Comparison of ENCODE assay signal across 17 cellular contexts in genomic region chr1:161157867-161158266, GRCh38. TPM values are rescaled to one million over a fixed set of nuclear protein-coding genes. Genes with fewer than 3 reads are reported as not detected.
DNase-seq lines count a peak whose midpoint lies in the region; ATAC-seq and TF ChIP-seq lines count a peak whose summit lies in the region.
"Had no signal": no experiment of that assay in that cellular context is flagged by ENCODE, and none has a peak within 500 bp of the region (broad histone marks: within the 10 kb centered on the region; RNA-seq: fewer than 3 reads in every experiment).

No MANE protein-coding gene starts in this region.

- no peak overlapping the region for H3K4me3 ChIP-seq in CD4-positive, alpha-beta memory T cell (ENCODE audit: low read length in 2 of 2)
- no peak overlapping the region for H3K4me3 ChIP-seq in DND-41 (ENCODE audit: low read depth in 1 of 2, low read length in 2 of 2)
- H3K4me3 ChIP-seq: ascending aorta, esophagus muscularis mucosa, HAP-1, prostate gland had no signal

- intact Hi-C loops in CD4-positive, alpha-beta memory T cell (cut with micrococcal nuclease): loop anchor here (10.0 kb wide), 1 partner anchor 1063 kb away; the partner anchor contains the start of gene IGSF8

- H3K9me3 Mint-ChIP-seq in CD4-positive, alpha-beta memory T cell: peaks cover 0 to 3% (median 0%) of the 10 kb centered on the region in 8 donors
- no peaks in the 10 kb centered on the region for H3K9me3 Mint-ChIP-seq in activated CD4-positive, alpha-beta memory T cell treated with anti-CD3 and anti-CD28 coated beads, Interleukin-2, amount 10 ng/mL, durations not matched to agents 7 days and 5 days
- H3K9me3 Mint-ChIP-seq in naive thymus-derived CD8-positive, alpha-beta T cell: no peaks in the 10 kb centered on the region

- H4K20me1 ChIP-seq in DND-41 (ENCODE audit: insufficient read depth, low read length): no peaks in the 10 kb centered on the region

- H3K27ac ChIP-seq in CD4-positive, alpha-beta memory T cell (ENCODE audit: low read depth, low read length): peak overlapping the region; percentile 84
- no peak overlapping the region for H3K27ac ChIP-seq in DND-41 (ENCODE audit: low read length)
- H3K27ac ChIP-seq: WERI-Rb-1 had no signal

- H3K9ac ChIP-seq in DND-41 (ENCODE audit: low read depth, low read length): no peak overlapping the region

- H3K36me3 ChIP-seq in CD4-positive, alpha-beta memory T cell (ENCODE audit: insufficient read depth, low read length): peaks cover 7% of the 10 kb centered on the region
- H3K36me3 ChIP-seq in DND-41 (ENCODE audit: insufficient read depth, low read length): peaks cover 46% of the 10 kb centered on the region
- H3K36me3 ChIP-seq: prostate gland had no signal

- peaks cover 48% of the 10 kb centered on the region for H3K4me1 ChIP-seq in CD4-positive, alpha-beta memory T cell (ENCODE audit: insufficient read depth, low read length)
- H3K4me1 ChIP-seq in DND-41 (ENCODE audit: insufficient read depth, low read length): peaks cover 63% of the 10 kb centered on the region
- H3K4me1 ChIP-seq: prostate gland had no signal

- H3K4me1 Mint-ChIP-seq in CD4-positive, alpha-beta memory T cell: peaks cover 38 to 84% (median 63%) of the 10 kb centered on the region in 4 donors
- H3K4me1 Mint-ChIP-seq in activated CD4-positive, alpha-beta memory T cell treated with anti-CD3 and anti-CD28 coated beads, Interleukin-2, amount 10 ng/mL, durations not matched to agents 7 days and 5 days: peaks cover 63% of the 10 kb centered on the region
- H3K4me1 Mint-ChIP-seq in naive thymus-derived CD8-positive, alpha-beta T cell: peaks cover 33 to 79% (median 67%) of the 10 kb centered on the region in 4 donors

- H3K79me2 ChIP-seq in DND-41 (ENCODE audit: insufficient read depth, low read length): peaks cover 40% of the 10 kb centered on the region

- H3K9me3 ChIP-seq in CD4-positive, alpha-beta memory T cell (ENCODE audit: control insufficient read depth in 1 of 2, low read length in 2 of 2): no peaks in the 10 kb centered on the region
- H3K9me3 ChIP-seq in DND-41 (ENCODE audit: insufficient read depth, low read length, severe bottlenecking): no peaks in the 10 kb centered on the region
- H3K9me3 ChIP-seq: ascending aorta, esophagus muscularis mucosa, HAP-1, prostate gland, spleen had no signal

- TF ChIP-seq CTCF in DND-41 (IDR thresholded peaks at IDR 0.05; ENCODE audit: borderline replicate concordance, extremely low read depth, low read length, poor library complexity, severe bottlenecking): peak; percentile 13

- peak overlapping the region; percentile 22 to 99 (median 62) for H3K4me3 Mint-ChIP-seq in CD4-positive, alpha-beta memory T cell
- no peak overlapping the region for H3K4me3 Mint-ChIP-seq in activated CD4-positive, alpha-beta memory T cell treated with anti-CD3 and anti-CD28 coated beads, Interleukin-2, amount 10 ng/mL, durations not matched to agents 7 days and 5 days
- H3K4me3 Mint-ChIP-seq in naive thymus-derived CD8-positive, alpha-beta T cell: peak overlapping the region in 9 of 10 donors; percentile 3 to 97 (median 93)

- peak overlapping the region; percentile 9 to 99 (median 95) for H3K27ac Mint-ChIP-seq in CD4-positive, alpha-beta memory T cell
- H3K27ac Mint-ChIP-seq in activated CD4-positive, alpha-beta memory T cell treated with anti-CD3 and anti-CD28 coated beads, Interleukin-2, amount 10 ng/mL, durations not matched to agents 7 days and 5 days: peak overlapping the region; percentile 12
- H3K27ac Mint-ChIP-seq in naive thymus-derived CD8-positive, alpha-beta T cell: peak overlapping the region in 9 of 10 donors; percentile 89 to 97 (median 96)

- no peak for ATAC-seq in DND-41 (ENCODE audit: insufficient read depth, low read depth)
- no peak for ATAC-seq in naive thymus-derived CD8-positive, alpha-beta T cell

- no peak overlapping the region for H3K4me2 ChIP-seq in DND-41 (ENCODE audit: insufficient read depth, low read length)

- no peaks in the 10 kb centered on the region for H3K27me3 ChIP-seq in CD4-positive, alpha-beta memory T cell (ENCODE audit: insufficient read depth, low read length)
- no peaks in the 10 kb centered on the region for H3K27me3 ChIP-seq in DND-41 (ENCODE audit: insufficient read depth, low read length, poor library complexity)
- H3K27me3 ChIP-seq: ascending aorta, esophagus muscularis mucosa, spleen had no signal

- peaks cover 19 to 51% of the 10 kb centered on the region in 2 donors for H3K36me3 Mint-ChIP-seq in CD4-positive, alpha-beta memory T cell
- H3K36me3 Mint-ChIP-seq in activated CD4-positive, alpha-beta memory T cell treated with anti-CD3 and anti-CD28 coated beads, Interleukin-2, amount 10 ng/mL, durations not matched to agents 7 days and 5 days (ENCODE audit: low read depth): peaks cover 52% of the 10 kb centered on the region
- peaks cover 6 to 31% (median 7%) of the 10 kb centered on the region in 3 donors for H3K36me3 Mint-ChIP-seq in naive thymus-derived CD8-positive, alpha-beta T cell

- DNase-seq in CD4-positive, alpha-beta memory T cell: no peak
- DNase-seq in DND-41: no peak
- no peak for DNase-seq in activated CD4-positive, alpha-beta memory T cell treated with anti-CD3 and anti-CD28 coated beads, Interleukin-2, amount 10 ng/mL, durations not matched to agents 7 days and 5 days
- DNase-seq in naive thymus-derived CD8-positive, alpha-beta T cell: no peak
- no peak for DNase-seq in occipital lobe (lab: John Stamatoyannopoulos, UW)
- DNase-seq in effector CD8-positive, alpha-beta T cell (lab: John Stamatoyannopoulos, UW): no peak
- no peak for DNase-seq in stimulated activated CD8-positive, alpha-beta memory T cell treated with anti-CD3 and anti-CD28 coated beads, Interleukin-4, amount 100 ng/mL, for 48 hours
- DNase-seq: C1 segment of cervical spinal cord, EL, Kasumi-1, NCI-H446, spleen, WERI-Rb-1 had no signal

- CTCF ChIA-PET in CD4-positive, alpha-beta memory T cell (lab: Charles Lee; ENCODE audit: partially characterized antibody): interaction anchor here (0.8 to 2.4 kb wide), 4 partner anchors 8 to 217 kb away, joined by 3 to 11 read pairs (median 8); partner anchors contain the start of genes PPOX and TOMM40L
- CTCF ChIA-PET in activated CD4-positive, alpha-beta memory T cell treated with anti-CD3 and anti-CD28 coated beads, Interleukin-2, amount 10 ng/mL, durations not matched to agents 7 days and 5 days (lab: Charles Lee): interaction anchor here (0.8 to 2.1 kb wide), 9 partner anchors 8 to 224 kb away, joined by 3 to 15 read pairs (median 3); partner anchors contain the start of genes DEDD, NIT1, PFDN2 and PPOX

- no peak overlapping the region for H2AFZ ChIP-seq in DND-41 (ENCODE audit: low read depth, low read length)

- H3K27me3 Mint-ChIP-seq in CD4-positive, alpha-beta memory T cell: no peaks in the 10 kb centered on the region
- no peaks in the 10 kb centered on the region for H3K27me3 Mint-ChIP-seq in activated CD4-positive, alpha-beta memory T cell treated with anti-CD3 and anti-CD28 coated beads, Interleukin-2, amount 10 ng/mL, durations not matched to agents 7 days and 5 days
- peaks cover 0 to 1% (median 0%) of the 10 kb centered on the region in 5 donors for H3K27me3 Mint-ChIP-seq in naive thymus-derived CD8-positive, alpha-beta T cell

- POLR2A ChIA-PET in CD4-positive, alpha-beta memory T cell (lab: Charles Lee; ENCODE audit: partially characterized antibody): interaction anchor here (0.6 to 2.7 kb wide), 9 partner anchors 8 to 700 kb away, joined by 3 to 18 read pairs (median 8); partner anchors contain the start of genes B4GALT3, DEDD, NDUFS2 and PPOX
- POLR2A ChIA-PET in activated CD4-positive, alpha-beta memory T cell treated with anti-CD3 and anti-CD28 coated beads, Interleukin-2, amount 10 ng/mL, durations not matched to agents 7 days and 5 days (lab: Charles Lee): interaction anchor here (1.0 to 2.0 kb wide), 3 partner anchors 9 to 44 kb away, joined by 4 to 16 read pairs (median 9); partner anchors contain the start of genes B4GALT3, NDUFS2 and PPOX
- POLR2A ChIA-PET in naive thymus-derived CD8-positive, alpha-beta T cell (lab: Charles Lee): interaction anchor here (0.6 to 2.6 kb wide), 6 partner anchors 9 to 375 kb away, joined by 3 to 12 read pairs (median 4); partner anchors contain the start of genes B4GALT3, NIT1, PFDN2 and PPOX

RNA-seq across cellular contexts. Expression of gene USP21, which starts 1.4 kb away (rescaled TPM):
- 10 to 100 TPM; 62.0 to 63.6 TPM for total RNA-seq in CD4-positive, alpha-beta memory T cell
- polyA plus RNA-seq in CD4-positive, alpha-beta memory T cell: 10 to 100 TPM; 15.5 to 30.6 TPM
- total RNA-seq in activated CD4-positive, alpha-beta memory T cell treated with anti-CD3 and anti-CD28 coated beads, Interleukin-2, amount 10 ng/mL, durations not matched to agents 7 days and 5 days: 10 to 100 TPM; 32.5 to 34.8 TPM
- total RNA-seq in naive thymus-derived CD8-positive, alpha-beta T cell: 10 to 100 TPM; 59.2 to 63.8 TPM
- polyA plus RNA-seq in naive thymus-derived CD8-positive, alpha-beta T cell: 10 to 100 TPM; 13.8 to 31.4 (median 14.6) TPM
- 10.6 TPM for total RNA-seq in occipital lobe

RNA-seq across cellular contexts. Expression of gene UFC1, which starts 4.1 kb away (rescaled TPM):
- 10 to 100 TPM; 87.2 to 87.4 TPM for total RNA-seq in CD4-positive, alpha-beta memory T cell
- polyA plus RNA-seq in CD4-positive, alpha-beta memory T cell: 100 to 1,000 TPM; 146 to 176 TPM
- 100 to 1,000 TPM; 103 to 113 TPM for total RNA-seq in activated CD4-positive, alpha-beta memory T cell treated with anti-CD3 and anti-CD28 coated beads, Interleukin-2, amount 10 ng/mL, durations not matched to agents 7 days and 5 days
- total RNA-seq in naive thymus-derived CD8-positive, alpha-beta T cell: 100 to 1,000 TPM; 116 to 118 TPM
- 100 to 1,000 TPM; 148 to 158 (median 155) TPM for polyA plus RNA-seq in naive thymus-derived CD8-positive, alpha-beta T cell
- total RNA-seq in occipital lobe: 99.4 TPM

RNA-seq across cellular contexts. Expression of gene PPOX, which starts 8.4 kb away (rescaled TPM):
- total RNA-seq in CD4-positive, alpha-beta memory T cell: 10 to 100 TPM; 59.4 to 69.8 TPM
- 10 to 100 TPM; 16.3 to 25.7 TPM for polyA plus RNA-seq in CD4-positive, alpha-beta memory T cell
- total RNA-seq in activated CD4-positive, alpha-beta memory T cell treated with anti-CD3 and anti-CD28 coated beads, Interleukin-2, amount 10 ng/mL, durations not matched to agents 7 days and 5 days: 10 to 100 TPM; 32.9 to 33.2 TPM
- 10 to 100 TPM; 76.2 to 82.1 TPM for total RNA-seq in naive thymus-derived CD8-positive, alpha-beta T cell
- polyA plus RNA-seq in naive thymus-derived CD8-positive, alpha-beta T cell: 10 to 100 TPM; 12.0 to 17.8 (median 15.7) TPM
- 25.4 TPM for total RNA-seq in occipital lobe

RNA-seq across cellular contexts. Expression of gene B4GALT3, which starts 19.4 kb away (rescaled TPM):
- total RNA-seq in CD4-positive, alpha-beta memory T cell: 10 to 100 TPM; 64.6 to 71.5 TPM
- 10 to 100 TPM; 55.9 to 60.5 TPM for polyA plus RNA-seq in CD4-positive, alpha-beta memory T cell
- 10 to 100 TPM; 55.0 to 56.7 TPM for total RNA-seq in activated CD4-positive, alpha-beta memory T cell treated with anti-CD3 and anti-CD28 coated beads, Interleukin-2, amount 10 ng/mL, durations not matched to agents 7 days and 5 days
- 10 to 100 TPM; 81.0 to 97.4 TPM for total RNA-seq in naive thymus-derived CD8-positive, alpha-beta T cell
- 10 to 100 TPM; 35.4 to 49.9 (median 37.6) TPM for polyA plus RNA-seq in naive thymus-derived CD8-positive, alpha-beta T cell
- total RNA-seq in occipital lobe: 21.4 TPM

RNA-seq across cellular contexts. Expression of gene DEDD, which starts 25.4 kb away (rescaled TPM):
- total RNA-seq in CD4-positive, alpha-beta memory T cell: 10 to 100 TPM; 39.1 to 41.4 TPM
- 10 to 100 TPM; 40.7 to 42.0 TPM for polyA plus RNA-seq in CD4-positive, alpha-beta memory T cell
- total RNA-seq in activated CD4-positive, alpha-beta memory T cell treated with anti-CD3 and anti-CD28 coated beads, Interleukin-2, amount 10 ng/mL, durations not matched to agents 7 days and 5 days: 10 to 100 TPM; 38.2 to 40.0 TPM
- 10 to 100 TPM; 35.3 to 38.6 TPM for total RNA-seq in naive thymus-derived CD8-positive, alpha-beta T cell
- polyA plus RNA-seq in naive thymus-derived CD8-positive, alpha-beta T cell: 10 to 100 TPM; 29.0 to 35.4 (median 29.3) TPM
- total RNA-seq in occipital lobe: 26.8 TPM

Comparison
In these comparisons a context has a peak if more than half of its experiments do, and no peak if none do; other contexts are left out.
1. H3K27ac Mint-ChIP-seq: peak in every context shown above with its lines; median percentile 96 in naive thymus-derived CD8-positive, alpha-beta T cell; 95 in CD4-positive, alpha-beta memory T cell; 12 in activated CD4-positive, alpha-beta memory T cell treated with anti-CD3 and anti-CD28 coated beads, Interleukin-2, amount 10 ng/mL, durations not matched to agents 7 days and 5 days.